1 cellular context compared by ENCODE assay signal in the genomic region with DNA sequence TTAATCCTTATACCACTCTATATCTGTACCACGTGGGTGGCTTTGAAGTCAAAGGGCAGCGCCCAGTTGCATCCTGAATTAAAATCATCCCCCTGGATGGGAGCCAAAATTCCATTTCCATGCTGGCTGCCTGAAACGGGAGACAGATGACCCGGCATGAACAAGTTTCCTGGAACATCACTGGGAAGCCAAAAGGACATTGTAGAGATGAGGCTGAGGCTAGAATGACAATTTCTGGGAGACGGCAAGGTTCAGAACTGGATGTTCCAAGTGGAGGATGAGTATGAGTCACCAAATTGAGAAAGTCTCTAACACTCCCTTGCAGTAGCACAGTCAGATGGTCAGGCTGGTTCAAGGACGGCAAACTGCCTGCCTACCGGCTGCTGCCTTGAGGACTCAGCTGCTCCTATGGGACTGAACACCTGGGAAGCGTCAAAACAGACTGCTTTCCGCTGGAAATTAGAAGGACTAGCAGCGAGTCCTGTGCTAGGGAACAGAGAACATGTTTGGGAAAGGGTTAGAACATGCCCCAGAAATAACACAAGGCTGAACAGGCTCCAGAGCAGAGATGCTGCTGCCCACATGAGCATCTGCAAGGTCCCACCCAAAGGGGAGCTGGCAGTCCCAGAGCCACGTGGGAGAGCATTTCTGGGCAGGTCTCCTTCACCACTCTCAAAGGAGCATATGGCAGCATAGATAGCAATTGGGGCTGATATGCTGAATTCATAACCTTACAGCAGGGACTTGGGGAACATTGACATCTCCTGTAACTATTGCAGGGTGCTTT.
TF ChIP-seq lines count a peak whose summit lies in the region.

No MANE protein-coding gene starts in this region.

TF ChIP-seq in HepG2, 621 proteins besides CTCF, POLR2A, EP300 and RAD21 (continued from another document):
- TF ChIP-seq, protein P1, sequence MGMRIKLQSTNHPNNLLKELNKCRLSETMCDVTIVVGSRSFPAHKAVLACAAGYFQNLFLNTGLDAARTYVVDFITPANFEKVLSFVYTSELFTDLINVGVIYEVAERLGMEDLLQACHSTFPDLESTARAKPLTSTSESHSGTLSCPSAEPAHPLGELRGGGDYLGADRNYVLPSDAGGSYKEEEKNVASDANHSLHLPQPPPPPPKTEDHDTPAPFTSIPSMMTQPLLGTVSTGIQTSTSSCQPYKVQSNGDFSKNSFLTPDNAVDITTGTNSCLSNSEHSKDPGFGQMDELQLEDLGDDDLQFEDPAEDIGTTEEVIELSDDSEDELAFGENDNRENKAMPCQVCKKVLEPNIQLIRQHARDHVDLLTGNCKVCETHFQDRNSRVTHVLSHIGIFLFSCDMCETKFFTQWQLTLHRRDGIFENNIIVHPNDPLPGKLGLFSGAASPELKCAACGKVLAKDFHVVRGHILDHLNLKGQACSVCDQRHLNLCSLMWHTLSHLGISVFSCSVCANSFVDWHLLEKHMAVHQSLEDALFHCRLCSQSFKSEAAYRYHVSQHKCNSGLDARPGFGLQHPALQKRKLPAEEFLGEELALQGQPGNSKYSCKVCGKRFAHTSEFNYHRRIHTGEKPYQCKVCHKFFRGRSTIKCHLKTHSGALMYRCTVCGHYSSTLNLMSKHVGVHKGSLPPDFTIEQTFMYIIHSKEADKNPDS (CRISPR knock-in tag; IDR thresholded peaks at IDR 0.05) = no peak
